Comparison of ENCODE assay signal across 9 cellular contexts in the genomic region with DNA sequence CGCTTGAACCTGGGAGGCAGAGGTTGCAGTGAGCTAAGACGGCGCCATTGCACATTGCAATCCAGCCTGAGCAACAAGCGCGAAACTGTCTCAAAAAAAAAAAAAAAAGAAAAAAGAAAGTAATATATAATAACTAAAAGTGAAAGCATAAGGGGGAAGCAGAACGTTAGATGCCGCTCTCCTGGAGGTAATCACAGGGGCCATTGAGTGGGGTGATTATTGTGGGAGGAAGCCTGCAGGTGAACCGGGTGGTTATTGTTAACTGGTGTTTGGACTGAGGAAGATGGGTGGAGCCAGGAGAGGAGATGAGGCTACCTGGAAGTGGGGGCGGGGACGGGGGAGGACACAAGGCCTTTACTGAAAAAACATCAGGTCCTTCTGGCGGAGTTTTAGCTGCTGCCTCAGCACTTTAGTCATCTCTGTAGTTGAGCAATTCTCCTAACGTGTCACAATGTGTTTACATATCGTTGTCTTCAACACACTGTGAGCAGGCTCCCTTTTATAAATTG. TPM values are rescaled to one million over a fixed set of nuclear protein-coding genes. Genes with fewer than 3 reads are reported as not detected.
DNase-seq lines count a peak whose midpoint lies in the region; ATAC-seq, FAIRE-seq and TF ChIP-seq lines count a peak whose summit lies in the region.
"Had no signal": no experiment of that assay in that cellular context is flagged by ENCODE, and none has a peak within 500 bp of the region (broad histone marks: within the 10 kb centered on the region; RNA-seq: fewer than 3 reads in every experiment).

No MANE protein-coding gene starts in this region.

- peak overlapping the region; percentile 82 for H3K27ac Mint-ChIP-seq in activated naive CD4-positive, alpha-beta T cell treated with anti-CD3 and anti-CD28 coated beads for 36 hours
- H3K27ac Mint-ChIP-seq in naive B cell = peak overlapping the region in 5 of 6 donors; percentile 2 to 80 (median 50)
- H3K27ac Mint-ChIP-seq in osteocyte (ENCODE audit: unreplicated experiment) = no peak overlapping the region

- TF ChIP-seq CTCF in osteocyte (IDR thresholded peaks at IDR 0.05) = no peak

- TF ChIP-seq POLR2A in GM12891 (IDR thresholded peaks at IDR 0.05; ENCODE audit: low read depth, low read length) = no peak

- peak overlapping the region; percentile 72 for H3K4me3 Mint-ChIP-seq in activated naive CD4-positive, alpha-beta T cell treated with anti-CD3 and anti-CD28 coated beads for 36 hours
- peak overlapping the region; percentile 36 to 92 (median 88) for H3K4me3 Mint-ChIP-seq in naive B cell
- H3K4me3 Mint-ChIP-seq in osteocyte (ENCODE audit: unreplicated experiment) = no peak overlapping the region

- peak; percentile 78 for FAIRE-seq in GM12891 (lab: Jason Lieb, UNC)
- no peak for FAIRE-seq in frontal cortex (lab: Jason Lieb, UNC)

- H3K9me3 Mint-ChIP-seq in activated naive CD4-positive, alpha-beta T cell treated with anti-CD3 and anti-CD28 coated beads for 36 hours = no peaks in the 10 kb centered on the region
- no peaks in the 10 kb centered on the region for H3K9me3 Mint-ChIP-seq in naive B cell
- H3K9me3 Mint-ChIP-seq in osteocyte (ENCODE audit: unreplicated experiment) = no peaks in the 10 kb centered on the region

- ATAC-seq in HG02623 (IDR thresholded peaks at IDR 0.05; ENCODE audit: unreplicated experiment) = peak; percentile 56
- ATAC-seq in naive B cell (ENCODE audit: low read depth in 2 of 2) = peak; percentile 84 to 85

- CTCF ChIA-PET in activated naive CD4-positive, alpha-beta T cell treated with anti-CD3 and anti-CD28 coated beads for 36 hours (lab: Charles Lee) = interaction anchor here (0.6 to 2.3 kb wide), 7 partner anchors 9 to 24 kb away, joined by 3 to 8 read pairs (median 3); no protein-coding TSS in a partner anchor

- intact Hi-C loops in activated naive CD4-positive, alpha-beta T cell treated with anti-CD3 and anti-CD28 coated beads for 36 hours (cut with micrococcal nuclease) = loop anchor here (1.0 to 5.0 kb wide), 2 partner anchors 132 to 1244 kb away; a partner anchor contains a TSS

- peaks cover 26% of the 10 kb centered on the region for H3K27me3 Mint-ChIP-seq in activated naive CD4-positive, alpha-beta T cell treated with anti-CD3 and anti-CD28 coated beads for 36 hours (ENCODE audit: low read depth)
- H3K27me3 Mint-ChIP-seq in naive B cell (peaks cover 17 to 22% (median 18%) of the 10 kb centered on the region in 3 donors), osteocyte (ENCODE audit: unreplicated experiment) (no peaks in the 10 kb centered on the region)

- no peaks in the 10 kb centered on the region for H3K36me3 Mint-ChIP-seq in activated naive CD4-positive, alpha-beta T cell treated with anti-CD3 and anti-CD28 coated beads for 36 hours (ENCODE audit: low read depth)
- H3K36me3 Mint-ChIP-seq in naive B cell (no peaks in the 10 kb centered on the region), osteocyte (ENCODE audit: unreplicated experiment) (no peaks in the 10 kb centered on the region)

- H3K4me1 Mint-ChIP-seq in activated naive CD4-positive, alpha-beta T cell treated with anti-CD3 and anti-CD28 coated beads for 36 hours (ENCODE audit: low read depth) = peaks cover 20% of the 10 kb centered on the region
- H3K4me1 Mint-ChIP-seq in naive B cell (peaks cover 8 to 18% (median 13%) of the 10 kb centered on the region in 3 donors), osteocyte (ENCODE audit: unreplicated experiment) (peaks cover 9% of the 10 kb centered on the region)

- DNase-seq in GM12891 (ENCODE audit: insufficient read length, low spot score) (peak; percentile 35), NCI-H748 treated with DMSO at 0.1 percent for 48 hours (lab: John Stamatoyannopoulos, UW) (peak; percentile 89), naive B cell (no peak), frontal cortex (ENCODE audit: low spot score in 2 of 2) (no peak), osteocyte (ENCODE audit: extremely low spot score, unreplicated experiment) (no peak), hypothalamus (lab: John Stamatoyannopoulos, UW) (no peak)
- DNase-seq in activated naive CD4-positive, alpha-beta T cell treated with anti-CD3 and anti-CD28 coated beads for 36 hours = peak; percentile 88
- DNase-seq: heart right ventricle had no signal

TF ChIP-seq in GM12891, 5 proteins besides CTCF, POLR2A, EP300 and RAD21:
- TF ChIP-seq PAX5 (IDR thresholded peaks at IDR 0.05; ENCODE audit: insufficient read depth, low read length, severe bottlenecking) (no peak), SPI1 (IDR thresholded peaks at IDR 0.05; ENCODE audit: low read depth, low read length) (0 out of 2 replicates have a peak, but pooled peaks have one; percentile 10)

RNA-seq across cellular contexts. Expression of a gene that starts 5.3 kb away (rescaled TPM):
- polyA plus RNA-seq in GM12891 (2012; ENCODE audit: low read depth, missing spikeins) = 15.1 TPM
- 1 to 10 TPM; 7.6 to 9.1 TPM for total RNA-seq in activated naive CD4-positive, alpha-beta T cell treated with anti-CD3 and anti-CD28 coated beads for 36 hours
- 1 to 10 TPM in 1 of 6 donors, under 1 TPM in 4, not detected in 1; 0.35 to 1.5 (median 0.52) TPM for polyA plus RNA-seq in naive B cell (ENCODE audit: low read depth in 6 of 6)
- total RNA-seq in frontal cortex = 5.7 TPM
- 42.7 and 47.9 TPM in 2 replicates for total RNA-seq in osteocyte

Comparison
In these comparisons a context has a peak if more than half of its experiments do, and no peak if none do; other contexts are left out.
1. DNase-seq: peak in GM12891 (single experiment), NCI-H748 treated with DMSO at 0.1 percent for 48 hours (single experiment) and activated naive CD4-positive, alpha-beta T cell treated with anti-CD3 and anti-CD28 coated beads for 36 hours (single experiment); none in naive B cell (single experiment), frontal cortex (0 of 2), osteocyte (single experiment) and hypothalamus (0 of 51).